ENCODE assay signal across 9 cellular contexts in the genomic region with DNA sequence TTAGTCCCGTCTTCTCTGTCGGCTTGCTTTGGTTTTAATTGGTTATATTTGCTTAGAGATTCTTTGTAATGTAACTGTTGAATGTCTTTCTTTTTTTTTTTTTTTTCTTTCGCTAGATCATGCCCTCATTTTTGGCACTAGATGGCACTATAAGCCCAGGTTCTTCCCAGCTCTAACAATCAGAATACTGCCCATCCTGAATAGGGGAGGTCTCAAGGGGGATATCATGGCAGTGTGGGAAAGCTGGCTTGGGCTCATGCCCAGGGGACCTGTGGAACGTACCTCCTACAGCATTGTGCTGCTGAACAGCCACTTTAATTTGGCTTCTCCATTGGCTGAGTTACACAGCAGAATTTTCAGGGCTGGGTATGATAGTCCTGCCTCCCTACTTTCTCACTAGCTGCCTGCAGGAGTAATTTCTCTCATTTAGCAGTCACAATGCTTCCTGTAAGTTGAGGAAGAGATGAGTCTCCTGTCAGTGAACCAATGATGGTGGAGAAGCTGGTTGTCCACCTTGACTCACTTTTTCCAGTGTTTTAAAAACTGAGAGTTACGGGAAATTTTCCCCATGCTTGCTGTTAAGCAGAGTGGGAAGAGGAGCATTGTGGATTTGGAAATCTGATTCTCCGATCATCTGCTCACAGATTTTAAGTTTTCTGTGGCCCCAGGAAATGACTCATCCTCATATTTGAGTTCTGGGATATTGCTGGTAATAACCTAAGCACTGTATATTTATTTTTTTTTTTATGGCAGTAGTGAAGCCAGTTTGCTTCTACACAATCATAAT. TPM values are rescaled to one million over a fixed set of nuclear protein-coding genes. Genes with fewer than 3 reads are reported as not detected.
DNase-seq lines count a peak whose midpoint lies in the region; ATAC-seq, FAIRE-seq and TF ChIP-seq lines count a peak whose summit lies in the region.
"Had no signal": no experiment of that assay in that cellular context is flagged by ENCODE, and none has a peak within 500 bp of the region (broad histone marks: within the 10 kb centered on the region; RNA-seq: fewer than 3 reads in every experiment).

No MANE protein-coding gene starts in this region.

- no peaks in the 10 kb centered on the region for H4K20me1 ChIP-seq in osteoblast (ENCODE audit: insufficient read depth, low read length)

- H3K4me3 ChIP-seq in cardiac fibroblast (replicated peaks in 1 of 2; ENCODE audit: low read depth in 2 of 2, low read length in 2 of 2) = no peak overlapping the region
- peak overlapping the region; percentile 22 for H3K4me3 ChIP-seq in osteoblast (ENCODE audit: insufficient read depth, low read length)
- no peak overlapping the region for H3K4me3 ChIP-seq in uterus
- H3K4me3 ChIP-seq in Peyer's patch = no peak overlapping the region

- H3K27ac ChIP-seq in osteoblast (ENCODE audit: low read depth, low read length) (peak overlapping the region; percentile 30), uterus (no peak overlapping the region), Peyer's patch (no peak overlapping the region)

- H3K4me1 ChIP-seq in osteoblast (ENCODE audit: insufficient read depth, low read length) = no peaks in the 10 kb centered on the region
- no peaks in the 10 kb centered on the region for H3K4me1 ChIP-seq in uterus
- no peaks in the 10 kb centered on the region for H3K4me1 ChIP-seq in Peyer's patch

- no peaks in the 10 kb centered on the region for H3K36me3 ChIP-seq in osteoblast (ENCODE audit: insufficient read depth, low read length)
- H3K36me3 ChIP-seq in uterus = no peaks in the 10 kb centered on the region
- H3K36me3 ChIP-seq in Peyer's patch = no peaks in the 10 kb centered on the region

- H3K9me3 ChIP-seq in osteoblast (ENCODE audit: low read depth, low read length) (no peaks in the 10 kb centered on the region), uterus (no peaks in the 10 kb centered on the region), Peyer's patch (no peaks in the 10 kb centered on the region)

- DNase-seq in NCI-H1105 (lab: John Stamatoyannopoulos, UW) (peak; percentile 6), cardiac fibroblast (ENCODE audit: low read depth in 2 of 2) (peak; percentile 43 to 74), osteoblast (ENCODE audit: insufficient read length, low spot score, missing footprints) (peak; percentile 0), uterus (no peak), Peyer's patch (no peak), H54 (ENCODE audit: insufficient read length, low spot score) (no peak)
- DNase-seq: activated CD8-positive, alpha-beta memory T cell treated with anti-CD3 and anti-CD28 coated beads, Interleukin-2, amount 50 U/mL, for 48 hours had no signal

- no peak for ATAC-seq in GM19452 (IDR thresholded peaks at IDR 0.05; ENCODE audit: unreplicated experiment)

- FAIRE-seq in H54 (lab: Jason Lieb, UNC) = no peak

- H3K4me2 ChIP-seq in osteoblast (ENCODE audit: insufficient read depth, low read length) = peak overlapping the region; percentile 70

- H3K27me3 ChIP-seq in osteoblast (ENCODE audit: insufficient read depth, low read length) (no peaks in the 10 kb centered on the region), uterus (no peaks in the 10 kb centered on the region), Peyer's patch (no peaks in the 10 kb centered on the region)

- no peak for TF ChIP-seq POLR2A in uterus (IDR thresholded peaks at IDR 0.05)
- no peak for TF ChIP-seq POLR2A in Peyer's patch (IDR thresholded peaks at IDR 0.05)
- TF ChIP-seq POLR2A in H54 (IDR thresholded peaks at IDR 0.05; ENCODE audit: low read depth, low read length) = no peak

- peak overlapping the region; percentile 48 for H2AFZ ChIP-seq in osteoblast (ENCODE audit: low read length)

- TF ChIP-seq CTCF in GM12873 (IDR thresholded peaks at IDR 0.05; ENCODE audit: insufficient read depth, low read depth, low read length, missing control alignments) (peak; percentile 46), cardiac fibroblast (IDR thresholded peaks at IDR 0.05; ENCODE audit: low read depth, low read length) (peak; percentile 59), osteoblast (IDR thresholded peaks at IDR 0.05; ENCODE audit: extremely low read depth, low read depth, low read length) (peak; percentile 58), uterus (IDR thresholded peaks at IDR 0.05) (no peak), Peyer's patch (IDR thresholded peaks at IDR 0.05) (peak in 3 of 6 experiments; percentile 11 to 27 (median 17))

- intact Hi-C loops in uterus (cut with DNase I; ENCODE audit: low total_unique reads) = no loop called here

- no peaks in the 10 kb centered on the region for H3K79me2 ChIP-seq in osteoblast (ENCODE audit: insufficient read depth, low read length)

RNA-seq across cellular contexts. Expression of a gene that starts 47.2 kb away (rescaled TPM):
- total RNA-seq in osteoblast (not detected in 2 replicates), uterus (under 1 TPM in 1 of 4 donors, not detected in 3; 0.69 TPM), Peyer's patch (not detected)

Comparison
In these comparisons a context has a peak if more than half of its experiments do, and no peak if none do; other contexts are left out.
1. CTCF ChIP-seq: peak in GM12873 (single experiment), cardiac fibroblast (single experiment) and osteoblast (single experiment); none in uterus (0 of 4).
2. DNase-seq: peak in NCI-H1105 (single experiment), cardiac fibroblast (2 of 2) and osteoblast (single experiment); none in uterus (0 of 2), Peyer's patch (0 of 3) and H54 (single experiment).